In the genomic region with DNA sequence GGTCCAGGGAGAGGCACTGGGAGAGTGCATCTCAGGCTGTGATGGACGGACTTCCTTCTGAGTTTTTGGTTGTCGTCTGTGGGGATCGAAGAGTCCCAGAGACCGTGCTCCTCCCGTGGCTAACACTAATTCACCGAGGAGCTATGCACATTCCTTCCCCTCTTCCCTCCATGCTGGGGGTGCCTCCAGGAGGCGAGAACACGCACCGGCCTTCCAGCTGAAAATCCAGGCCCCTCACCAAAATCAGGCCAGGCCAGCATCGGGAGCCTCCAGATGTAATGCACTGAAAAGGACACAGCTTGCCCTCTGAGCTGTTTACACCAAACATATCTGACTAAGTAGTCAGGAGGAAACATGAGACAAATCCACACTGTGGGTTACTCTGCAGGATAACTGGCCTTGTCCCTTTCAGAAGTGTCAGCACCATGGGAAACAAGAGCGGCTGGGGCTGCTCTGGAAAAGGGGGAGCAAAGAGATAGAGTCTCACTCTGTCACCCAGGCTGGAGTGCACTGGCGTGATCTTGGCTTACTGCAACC, we compare ENCODE assay signal across 20 cellular contexts. TPM values are rescaled to one million over a fixed set of nuclear protein-coding genes. Genes with fewer than 3 reads are reported as not detected.
DNase-seq lines count a peak whose midpoint lies in the region; ATAC-seq and TF ChIP-seq lines count a peak whose summit lies in the region.
"Had no signal": no experiment of that assay in that cellular context is flagged by ENCODE, and none has a peak within 500 bp of the region (broad histone marks: within the 10 kb centered on the region; RNA-seq: fewer than 3 reads in every experiment).

No MANE protein-coding gene starts in this region.

- intact Hi-C loops in mammary epithelial cell (cut with micrococcal nuclease) = no loop called here

- H3K4me3 ChIP-seq in BLaER1 treated with 17β-estradiol and CSF1 and Interleukin-3, amounts not matched to agents 10 nM and 100 nM = no peak overlapping the region
- H3K4me3 ChIP-seq in NT2/D1 (ENCODE audit: insufficient read length, low read depth) = no peak overlapping the region
- H3K4me3 ChIP-seq in Karpas-422 (ENCODE audit: low read length) = no peak overlapping the region
- no peak overlapping the region for H3K4me3 ChIP-seq in mammary epithelial cell (replicated peaks in 1 of 3; ENCODE audit: insufficient read depth in 1 of 3, low read depth in 2 of 3, low read length in 3 of 3)
- H3K4me3 ChIP-seq: HAP-1, upper lobe of left lung had no signal

- H3K79me2 ChIP-seq in Karpas-422 (ENCODE audit: low read length) (no peaks in the 10 kb centered on the region), mammary epithelial cell (ENCODE audit: insufficient read depth, low read length) (no peaks in the 10 kb centered on the region)

- peak overlapping the region; percentile 4 for H3K27ac Mint-ChIP-seq in progenitor cell of endocrine pancreas
- H3K27ac Mint-ChIP-seq: activated CD4-positive, alpha-beta T cell treated with anti-CD3 and anti-CD28 coated beads, Interleukin-2, amount 10 ng/mL, durations not matched to agents 7 days and 5 days; stimulated activated naive B cell treated with anti-CD40 and anti-IgM and Interleukin-4, amounts not matched to agents 10 μg/mL and 1 μg/mL and 100 μg/mL, for 72 hours had no signal

- peaks cover 15% of the 10 kb centered on the region for H3K4me1 Mint-ChIP-seq in progenitor cell of endocrine pancreas (ENCODE audit: low read depth)

- no peaks in the 10 kb centered on the region for H3K36me3 Mint-ChIP-seq in progenitor cell of endocrine pancreas (ENCODE audit: insufficient read depth)
- H3K36me3 Mint-ChIP-seq: naive B cell; stimulated activated naive B cell treated with anti-CD40 and anti-IgM and Interleukin-4, amounts not matched to agents 10 μg/mL and 1 μg/mL and 100 μg/mL, for 72 hours had no signal

- no peaks in the 10 kb centered on the region for H3K9me3 Mint-ChIP-seq in progenitor cell of endocrine pancreas (ENCODE audit: low read depth)
- H3K9me3 Mint-ChIP-seq: activated CD4-positive, alpha-beta T cell treated with anti-CD3 and anti-CD28 coated beads, Interleukin-2, amount 10 ng/mL, durations not matched to agents 7 days and 5 days; naive B cell; stimulated activated naive B cell treated with anti-CD40 and anti-IgM and Interleukin-4, amounts not matched to agents 10 μg/mL and 1 μg/mL and 100 μg/mL, for 72 hours had no signal

- in situ Hi-C loops in mammary epithelial cell (cut with MboI; ENCODE audit: low sequenced_read_pairs in 2 of 2) = no loop called here

- peak overlapping the region in 9 of 11 experiments; percentile 3 to 74 (median 50); a peak in 14 of 22 replicates for H3K4me2 ChIP-seq in BLaER1 treated with 17β-estradiol and CSF1 and Interleukin-3, amounts not matched to agents 10 nM and 100 nM
- H3K4me2 ChIP-seq in Karpas-422 (ENCODE audit: low read depth, low read length, poor library complexity, severe bottlenecking) = no peak overlapping the region
- no peak overlapping the region for H3K4me2 ChIP-seq in mammary epithelial cell (ENCODE audit: insufficient read depth, low read depth, low read length)

- no peak for DNase-seq in NT2/D1 (ENCODE audit: low read depth, low spot score)
- peak; percentile 57 for DNase-seq in islet precursor cell
- DNase-seq in progenitor cell of endocrine pancreas (ENCODE audit: low spot score, unreplicated experiment) = no peak
- DNase-seq in Karpas-422 = no peak
- DNase-seq in mammary epithelial cell = no peak
- DNase-seq in activated CD8-positive, alpha-beta memory T cell treated with anti-CD3 and anti-CD28 coated beads for 24 hours = no peak
- DNase-seq: activated CD4-positive, alpha-beta T cell treated with anti-CD3 and anti-CD28 coated beads, Interleukin-2, amount 10 ng/mL, durations not matched to agents 7 days and 5 days; activated naive CD4-positive, alpha-beta T cell treated with anti-CD3 and anti-CD28 coated beads, Interleukin-2, amount 50 U/mL, for 16 hours; KBM-7; naive B cell; NCI-H1930; NCI-H510A treated with DMSO at 0.1 percent for 48 hours; stimulated activated CD4-positive, alpha-beta T cell treated with anti-CD3 and anti-CD28 coated beads, Interleukin-15, amount 100 ng/mL, for 24 hours; stimulated activated naive B cell treated with anti-CD40 and anti-IgM and Interleukin-4, amounts not matched to agents 10 μg/mL and 1 μg/mL and 100 μg/mL, for 72 hours; upper lobe of left lung had no signal

- H3K27ac ChIP-seq in BLaER1 treated with 17β-estradiol and CSF1 and Interleukin-3, amounts not matched to agents 10 nM and 100 nM = peak overlapping the region in 2 of 11 experiments; percentile 45 to 54; a peak in 6 of 22 replicates
- H3K27ac ChIP-seq in Karpas-422 (ENCODE audit: low read length) (no peak overlapping the region), mammary epithelial cell (ENCODE audit: insufficient read depth, low read depth, low read length) (no peak overlapping the region)
- H3K27ac ChIP-seq: upper lobe of left lung had no signal

- H4K20me1 ChIP-seq in BLaER1 treated with 17β-estradiol and CSF1 and Interleukin-3, amounts not matched to agents 10 nM and 100 nM = peaks cover 0 to 11% (median 0%) of the 10 kb centered on the region in 11 experiments; a peak in 2 of 22 replicates
- H4K20me1 ChIP-seq in Karpas-422 (ENCODE audit: insufficient read depth, low read depth, low read length) (no peaks in the 10 kb centered on the region), mammary epithelial cell (ENCODE audit: insufficient read depth, low read length) (no peaks in the 10 kb centered on the region)

- H3K9me3 ChIP-seq in BLaER1 treated with 17β-estradiol and CSF1 and Interleukin-3, amounts not matched to agents 10 nM and 100 nM (replicated peaks in 1 of 11) = no peaks in the 10 kb centered on the region
- H3K9me3 ChIP-seq in NT2/D1 (ENCODE audit: insufficient read depth, low read length) = no peaks in the 10 kb centered on the region
- H3K9me3 ChIP-seq in Karpas-422 (ENCODE audit: low read length) = no peaks in the 10 kb centered on the region
- H3K9me3 ChIP-seq in mammary epithelial cell (replicated peaks; ENCODE audit: insufficient read depth, low read length) = no peaks in the 10 kb centered on the region
- H3K9me3 ChIP-seq: HAP-1, upper lobe of left lung had no signal

- peak overlapping the region in 4 of 11 experiments; percentile 13 to 42 (median 22); a peak in 4 of 22 replicates for H3K9ac ChIP-seq in BLaER1 treated with 17β-estradiol and CSF1 and Interleukin-3, amounts not matched to agents 10 nM and 100 nM
- H3K9ac ChIP-seq in NT2/D1 (ENCODE audit: insufficient read length, low read depth) = peak overlapping the region; percentile 61
- no peak overlapping the region for H3K9ac ChIP-seq in Karpas-422 (ENCODE audit: low read length)
- no peak overlapping the region for H3K9ac ChIP-seq in mammary epithelial cell (ENCODE audit: insufficient read depth, low read length)

- no peaks in the 10 kb centered on the region for H3K27me3 Mint-ChIP-seq in progenitor cell of endocrine pancreas

- no peak overlapping the region for H3K4me3 Mint-ChIP-seq in progenitor cell of endocrine pancreas (ENCODE audit: low read depth)
- H3K4me3 Mint-ChIP-seq: activated CD4-positive, alpha-beta T cell treated with anti-CD3 and anti-CD28 coated beads, Interleukin-2, amount 10 ng/mL, durations not matched to agents 7 days and 5 days; naive B cell; stimulated activated naive B cell treated with anti-CD40 and anti-IgM and Interleukin-4, amounts not matched to agents 10 μg/mL and 1 μg/mL and 100 μg/mL, for 72 hours had no signal

- CTCF ChIA-PET in mammary epithelial cell (lab: Charles Lee; ENCODE audit: low non-redundant PET) = no interaction called here

- H3K9me2 ChIP-seq in Karpas-422 (replicated peaks; ENCODE audit: insufficient read depth, low read length) = no peaks in the 10 kb centered on the region

- H2AFZ ChIP-seq in Karpas-422 (ENCODE audit: low read length) = no peak overlapping the region
- no peak overlapping the region for H2AFZ ChIP-seq in mammary epithelial cell (ENCODE audit: low read depth, low read length)

- BruUV-seq in mammary epithelial cell (replicated peaks; lab: Mats Ljungman, UMichigan) = no TSS peak

- H3K27me3 ChIP-seq in BLaER1 treated with 17β-estradiol and CSF1 and Interleukin-3, amounts not matched to agents 10 nM and 100 nM = no peaks in the 10 kb centered on the region
- H3K27me3 ChIP-seq in NT2/D1 (ENCODE audit: insufficient read depth, insufficient read length) = no peaks in the 10 kb centered on the region
- H3K27me3 ChIP-seq in Karpas-422 (ENCODE audit: low read length) = no peaks in the 10 kb centered on the region
- no peaks in the 10 kb centered on the region for H3K27me3 ChIP-seq in mammary epithelial cell (ENCODE audit: insufficient read depth, low read length)
- H3K27me3 ChIP-seq: upper lobe of left lung had no signal

- TF ChIP-seq CTCF in progenitor cell of endocrine pancreas (IDR thresholded peaks at IDR 0.05; ENCODE audit: unreplicated experiment) (no peak), mammary epithelial cell (conservative IDR thresholded peaks at IDR 0.05 in 1 of 2, IDR thresholded peaks at IDR 0.05 in 1 of 2; ENCODE audit: extremely low read depth in 1 of 2, insufficient read depth in 1 of 2, low read depth in 1 of 2, low read length in 2 of 2) (no peak)

- dilution Hi-C loops in mammary epithelial cell (cut with HindIII; ENCODE audit: low sequenced_read_pairs) = no loop called here

- peaks cover 19 to 57% (median 38%) of the 10 kb centered on the region in 10 experiments for H3K4me1 ChIP-seq in BLaER1 treated with 17β-estradiol and CSF1 and Interleukin-3, amounts not matched to agents 10 nM and 100 nM
- H3K4me1 ChIP-seq in NT2/D1 (ENCODE audit: insufficient read depth, insufficient read length) (peaks cover 11% of the 10 kb centered on the region), Karpas-422 (ENCODE audit: low read length) (peaks cover 17% of the 10 kb centered on the region), mammary epithelial cell (ENCODE audit: insufficient read depth, low read length) (peaks cover 5% of the 10 kb centered on the region)

- ATAC-seq in GM19455 (IDR thresholded peaks at IDR 0.05; ENCODE audit: unreplicated experiment) = no peak
- ATAC-seq: stimulated activated naive B cell treated with anti-CD40 and anti-IgM and Interleukin-4, amounts not matched to agents 10 μg/mL and 1 μg/mL and 100 μg/mL, for 72 hours had no signal

- no peaks in the 10 kb centered on the region for H3K36me3 ChIP-seq in BLaER1 treated with 17β-estradiol and CSF1 and Interleukin-3, amounts not matched to agents 10 nM and 100 nM
- H3K36me3 ChIP-seq in NT2/D1 (ENCODE audit: insufficient read depth, insufficient read length, low read length) (no peaks in the 10 kb centered on the region), Karpas-422 (ENCODE audit: insufficient read depth, low read length) (no peaks in the 10 kb centered on the region), mammary epithelial cell (ENCODE audit: insufficient read depth, low read length) (no peaks in the 10 kb centered on the region)
- H3K36me3 ChIP-seq: HAP-1, upper lobe of left lung had no signal

- WGBS in mammary epithelial cell (ENCODE audit: low coverage, missing lambda C conversion rate) = 96% methylated on average over 8 of the region's 12 CpGs

RNA-seq across cellular contexts. Expression of a gene that starts 5.5 kb away (rescaled TPM):
- total RNA-seq in progenitor cell of endocrine pancreas (41.3 and 48.7 TPM in 2 replicates), mammary epithelial cell (not detected)
- total RNA-seq in Karpas-422 (2014; rRNA removed; shearing (Covaris generic); ENCODE audit: low replicate concordance) = not detected in 2 replicates
- not detected for polyA plus RNA-seq in mammary epithelial cell
- polyA minus RNA-seq in mammary epithelial cell = under 0.01 TPM
- total RNA-seq: Daoy, liver had no signal
- polyA plus RNA-seq: liver had no signal

RNA-seq across cellular contexts. Expression of a gene that starts 14.1 kb away (rescaled TPM):
- total RNA-seq in progenitor cell of endocrine pancreas = not detected in 2 replicates
- total RNA-seq in Karpas-422 (2014; rRNA removed; shearing (Covaris generic); ENCODE audit: low replicate concordance) = not detected in 2 replicates
- not detected for total RNA-seq in mammary epithelial cell
- polyA plus RNA-seq in mammary epithelial cell = not detected
- under 0.01 TPM for polyA minus RNA-seq in mammary epithelial cell
- total RNA-seq: activated CD4-positive, alpha-beta T cell treated with anti-CD3 and anti-CD28 coated beads, Interleukin-2, amount 10 ng/mL, durations not matched to agents 7 days and 5 days; Daoy; liver; upper lobe of left lung had no signal
- polyA plus RNA-seq: liver had no signal

RNA-seq across cellular contexts. Expression of a gene that starts 23.3 kb away (rescaled TPM):
- 10.5 and 12.6 TPM in 2 replicates for total RNA-seq in progenitor cell of endocrine pancreas
- 7.7 and 8.3 TPM in 2 replicates for total RNA-seq in Karpas-422 (2014; rRNA removed; shearing (Covaris generic); ENCODE audit: low replicate concordance)
- 1 to 10 TPM; 4.9 to 5.2 TPM for total RNA-seq in mammary epithelial cell
- 3.0 TPM for polyA plus RNA-seq in mammary epithelial cell
- polyA minus RNA-seq in mammary epithelial cell = 23.8 TPM

Comparison
In these comparisons a context has a peak if more than half of its experiments do, and no peak if none do; other contexts are left out.
1. H3K4me2 ChIP-seq: peak in BLaER1 treated with 17β-estradiol and CSF1 and Interleukin-3, amounts not matched to agents 10 nM and 100 nM (9 of 11); none in Karpas-422 (single experiment) and mammary epithelial cell (single experiment).
2. RNA of a gene that starts 5.5 kb away (total RNA-seq): 41.3 to 48.7 TPM in progenitor cell of endocrine pancreas; not detected in Karpas-422 and not detected in mammary epithelial cell; every median in the first group is over 10 times any median in the second.